22 cellular contexts compared by ENCODE assay signal in the genomic region with DNA sequence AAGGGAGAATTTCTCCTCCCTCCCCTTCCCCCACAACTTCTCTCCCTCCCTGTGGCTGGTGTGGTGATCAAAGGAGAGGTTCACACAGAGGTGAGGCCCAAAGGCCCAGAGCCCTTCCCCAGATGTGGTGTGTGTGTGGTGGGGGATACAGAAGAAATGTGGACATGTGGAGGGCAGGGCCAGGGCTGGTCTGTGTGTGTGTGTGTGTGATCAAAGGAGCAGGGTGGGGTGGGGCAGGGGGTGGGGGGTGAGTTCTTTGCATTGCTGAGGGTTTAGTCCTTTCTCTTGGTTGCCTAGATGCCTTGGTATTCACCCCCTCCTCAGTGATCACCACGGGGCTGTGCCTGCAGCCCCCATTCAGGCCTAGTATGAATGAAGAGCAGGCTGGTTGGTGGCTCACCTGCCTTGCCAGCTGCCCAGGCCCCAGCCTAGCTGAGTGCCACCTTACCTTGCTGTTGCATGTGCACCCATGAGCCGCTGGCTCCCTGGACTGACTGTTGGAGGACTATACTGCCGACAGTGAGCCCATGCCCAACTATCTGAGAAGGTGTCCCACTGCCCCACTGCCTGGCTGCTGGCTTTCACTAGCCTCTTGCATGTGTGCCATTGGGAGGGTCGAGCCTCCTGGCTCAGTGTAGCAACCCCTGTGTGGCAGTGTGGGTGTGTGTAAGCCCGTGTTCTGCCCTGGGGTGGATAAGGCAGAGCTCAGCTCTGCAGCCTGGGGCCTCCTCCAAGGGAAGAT.
A peak's percentile ranks its signal among the peaks of the same experiment; 100 is the strongest.
DNase-seq lines count a peak whose midpoint lies in the region; ATAC-seq and TF ChIP-seq lines count a peak whose summit lies in the region.
"Had no signal": no experiment of that assay in that cellular context is flagged by ENCODE, and none has a peak within 500 bp of the region (broad histone marks: within the 10 kb centered on the region; RNA-seq: fewer than 3 reads in every experiment).

No MANE protein-coding gene starts in this region.

- H3K27ac Mint-ChIP-seq in activated CD4-positive, alpha-beta T cell treated with anti-CD3 and anti-CD28 coated beads for 36 hours = no peak overlapping the region
- H3K27ac Mint-ChIP-seq in CD14-positive monocyte = no peak overlapping the region
- H3K27ac Mint-ChIP-seq: activated CD8-positive, alpha-beta T cell treated with anti-CD3 and anti-CD28 coated beads for 36 hours; activated naive CD8-positive, alpha-beta T cell treated with anti-CD3 and anti-CD28 coated beads for 36 hours; stimulated activated naive CD8-positive, alpha-beta T cell treated with anti-CD3 and anti-CD28 coated beads, Interleukin-15, Interleukin-2, amounts not matched to agents 100 ng/mL and 50 ng/mL, for 24 hours had no signal

- no peak for ATAC-seq in gastrocnemius medialis
- ATAC-seq in activated CD4-positive, alpha-beta T cell treated with anti-CD3 and anti-CD28 coated beads for 36 hours = no peak
- ATAC-seq: activated CD8-positive, alpha-beta T cell treated with anti-CD3 and anti-CD28 coated beads for 36 hours; naive thymus-derived CD8-positive, alpha-beta T cell had no signal

- H3K9ac ChIP-seq in colonic mucosa (ENCODE audit: low read depth in 2 of 2, low read length in 2 of 2) = no peak overlapping the region

- no peaks in the 10 kb centered on the region for H3K27me3 Mint-ChIP-seq in activated CD4-positive, alpha-beta T cell treated with anti-CD3 and anti-CD28 coated beads for 36 hours
- H3K27me3 Mint-ChIP-seq in CD14-positive monocyte (ENCODE audit: low read depth in 3 of 3) = peaks cover 0 to 4% (median 1%) of the 10 kb centered on the region in 3 donors
- H3K27me3 Mint-ChIP-seq: activated CD8-positive, alpha-beta T cell treated with anti-CD3 and anti-CD28 coated beads for 36 hours; activated naive CD8-positive, alpha-beta T cell treated with anti-CD3 and anti-CD28 coated beads for 36 hours; naive thymus-derived CD8-positive, alpha-beta T cell; stimulated activated naive CD8-positive, alpha-beta T cell treated with anti-CD3 and anti-CD28 coated beads, Interleukin-15, Interleukin-2, amounts not matched to agents 100 ng/mL and 50 ng/mL, for 24 hours had no signal

- CTCF ChIA-PET in activated CD4-positive, alpha-beta T cell treated with anti-CD3 and anti-CD28 coated beads for 36 hours (lab: Charles Lee) = no interaction called here

- H3K4me3 ChIP-seq in gastrocnemius medialis (no peak overlapping the region), colonic mucosa (no peak overlapping the region)
- H3K4me3 ChIP-seq: body of pancreas, esophagus muscularis mucosa, PC-9, tibial nerve had no signal

- DNase-seq in ELF-1 (ENCODE audit: low read depth, low spot score) (peak; percentile 58), SW480 (ENCODE audit: low spot score) (peak; percentile 92), left kidney (ENCODE audit: low read depth, low spot score) (peak; percentile 72), gastrocnemius medialis (no peak), colonic mucosa (no peak), CD14-positive monocyte (ENCODE audit: low spot score) (no peak)
- DNase-seq in activated CD4-positive, alpha-beta T cell treated with anti-CD3 and anti-CD28 coated beads for 36 hours = no peak
- DNase-seq: activated CD4-positive, CD25-positive, alpha-beta regulatory T cell treated with anti-CD3 and anti-CD28 coated beads, Interleukin-2, amount 50 U/mL, for 72 hours; activated CD8-positive, alpha-beta T cell treated with anti-CD3 and anti-CD28 coated beads for 36 hours; activated effector memory CD4-positive, alpha-beta T cell treated with Interleukin-2 at 50 U/mL for 16 hours; activated naive CD8-positive, alpha-beta T cell treated with anti-CD3 and anti-CD28 coated beads for 36 hours; activated T-cell treated with anti-CD3 and anti-CD28 coated beads for 4 hours; body of pancreas; DMS53; effector memory CD4-positive, alpha-beta T cell; naive thymus-derived CD8-positive, alpha-beta T cell; NCI-H1417 treated with DMSO at 0.1 percent for 48 hours; stimulated activated CD4-positive, alpha-beta T cell treated with anti-CD3 and anti-CD28 coated beads, Interleukin-12 subunit alpha, Interleukin-12 subunit beta, amount 100 ng/mL, for 4 hours had no signal

- H3K27ac ChIP-seq in gastrocnemius medialis (peak overlapping the region; percentile 56 to 74 (median 68)), colonic mucosa (no peak overlapping the region)
- H3K27ac ChIP-seq: body of pancreas, PC-9 had no signal

- no peak overlapping the region for H3K4me3 Mint-ChIP-seq in activated CD4-positive, alpha-beta T cell treated with anti-CD3 and anti-CD28 coated beads for 36 hours
- H3K4me3 Mint-ChIP-seq in CD14-positive monocyte = no peak overlapping the region
- H3K4me3 Mint-ChIP-seq: activated CD8-positive, alpha-beta T cell treated with anti-CD3 and anti-CD28 coated beads for 36 hours; activated naive CD8-positive, alpha-beta T cell treated with anti-CD3 and anti-CD28 coated beads for 36 hours; naive thymus-derived CD8-positive, alpha-beta T cell; stimulated activated naive CD8-positive, alpha-beta T cell treated with anti-CD3 and anti-CD28 coated beads, Interleukin-15, Interleukin-2, amounts not matched to agents 100 ng/mL and 50 ng/mL, for 24 hours had no signal

- H3K9me3 Mint-ChIP-seq in activated CD4-positive, alpha-beta T cell treated with anti-CD3 and anti-CD28 coated beads for 36 hours (ENCODE audit: low read depth) = no peaks in the 10 kb centered on the region
- H3K9me3 Mint-ChIP-seq in CD14-positive monocyte = no peaks in the 10 kb centered on the region
- H3K9me3 Mint-ChIP-seq: activated CD8-positive, alpha-beta T cell treated with anti-CD3 and anti-CD28 coated beads for 36 hours; activated naive CD8-positive, alpha-beta T cell treated with anti-CD3 and anti-CD28 coated beads for 36 hours; naive thymus-derived CD8-positive, alpha-beta T cell; stimulated activated naive CD8-positive, alpha-beta T cell treated with anti-CD3 and anti-CD28 coated beads, Interleukin-15, Interleukin-2, amounts not matched to agents 100 ng/mL and 50 ng/mL, for 24 hours had no signal

- no peaks in the 10 kb centered on the region for H3K36me3 Mint-ChIP-seq in activated CD4-positive, alpha-beta T cell treated with anti-CD3 and anti-CD28 coated beads for 36 hours (ENCODE audit: low read depth)
- no peaks in the 10 kb centered on the region for H3K36me3 Mint-ChIP-seq in CD14-positive monocyte
- H3K36me3 Mint-ChIP-seq: activated naive CD8-positive, alpha-beta T cell treated with anti-CD3 and anti-CD28 coated beads for 36 hours; naive thymus-derived CD8-positive, alpha-beta T cell had no signal

- TF ChIP-seq CTCF in gastrocnemius medialis (IDR thresholded peaks at IDR 0.05 in 4 of 5, conservative IDR thresholded peaks at IDR 0.05 in 1 of 5) (no peak), colonic mucosa (IDR thresholded peaks at IDR 0.05) (no peak), CD14-positive monocyte (IDR thresholded peaks at IDR 0.05) (no peak)

- intact Hi-C loops in gastrocnemius medialis (cut with DNase I; ENCODE audit: low total_unique reads) = loop anchor here (5.0 kb wide), 1 partner anchor 67 kb away; no protein-coding TSS in a partner anchor
- intact Hi-C loops in colonic mucosa (cut with DNase I) = no loop called here
- intact Hi-C loops in activated CD4-positive, alpha-beta T cell treated with anti-CD3 and anti-CD28 coated beads for 36 hours (cut with DNase I, micrococcal nuclease) = no loop called here
- intact Hi-C loops in CD14-positive monocyte (cut with micrococcal nuclease) = no loop called here

- H3K4me1 Mint-ChIP-seq in activated CD4-positive, alpha-beta T cell treated with anti-CD3 and anti-CD28 coated beads for 36 hours = peaks cover 2% of the 10 kb centered on the region
- peaks cover 4% of the 10 kb centered on the region for H3K4me1 Mint-ChIP-seq in CD14-positive monocyte

- H3K36me3 ChIP-seq in gastrocnemius medialis (no peaks in the 10 kb centered on the region), colonic mucosa (no peaks in the 10 kb centered on the region)
- H3K36me3 ChIP-seq: esophagus muscularis mucosa, tibial nerve had no signal

- H3K27me3 ChIP-seq in gastrocnemius medialis (no peaks in the 10 kb centered on the region), colonic mucosa (no peaks in the 10 kb centered on the region)
- H3K27me3 ChIP-seq: body of pancreas, esophagus muscularis mucosa, tibial nerve had no signal

- in situ Hi-C loops in gastrocnemius medialis (cut with MboI; ENCODE audit: low sequenced_read_pairs in 4 of 4) = no loop called here

- POLR2A ChIA-PET in activated CD4-positive, alpha-beta T cell treated with anti-CD3 and anti-CD28 coated beads for 36 hours (lab: Charles Lee) = no interaction called here

- H3K4me1 ChIP-seq in gastrocnemius medialis = peaks cover 11 to 13% of the 10 kb centered on the region in 2 donors
- no peaks in the 10 kb centered on the region for H3K4me1 ChIP-seq in colonic mucosa
- H3K4me1 ChIP-seq: body of pancreas had no signal

- TF ChIP-seq POLR2A in gastrocnemius medialis (IDR thresholded peaks at IDR 0.05) = no peak

- no peaks in the 10 kb centered on the region for H3K9me3 ChIP-seq in gastrocnemius medialis
- no peaks in the 10 kb centered on the region for H3K9me3 ChIP-seq in colonic mucosa
- H3K9me3 ChIP-seq: body of pancreas, esophagus muscularis mucosa, tibial nerve had no signal

Comparison
In these comparisons a context has a peak if more than half of its experiments do, and no peak if none do; other contexts are left out.
1. DNase-seq: peak in ELF-1 (single experiment), SW480 (single experiment) and left kidney (single experiment); none in gastrocnemius medialis (0 of 2), colonic mucosa (single experiment), activated CD4-positive, alpha-beta T cell treated with anti-CD3 and anti-CD28 coated beads for 36 hours (single experiment) and CD14-positive monocyte (single experiment).